ENCODE assay signal across 22 cellular contexts in genomic region chr22:17769716-17770082, GRCh38. TPM values are rescaled to one million over a fixed set of nuclear protein-coding genes. Genes with fewer than 3 reads are reported as not detected.
DNase-seq lines count a peak whose midpoint lies in the region; ATAC-seq and TF ChIP-seq lines count a peak whose summit lies in the region.
"Had no signal": no experiment of that assay in that cellular context is flagged by ENCODE, and none has a peak within 500 bp of the region (broad histone marks: within the 10 kb centered on the region; RNA-seq: fewer than 3 reads in every experiment).

No MANE protein-coding gene starts in this region.

- no peak for ATAC-seq in CD8-positive, alpha-beta T cell
- ATAC-seq in left colon (peak; percentile 75), HG03460 (IDR thresholded peaks at IDR 0.05; ENCODE audit: unreplicated experiment) (no peak)
- no peak for ATAC-seq in activated T-helper 17 cell treated with anti-CD3 and anti-CD28 coated beads, Interleukin-2, amount 50 U/mL, for 72 hours (replicated peaks)
- ATAC-seq: naive thymus-derived CD4-positive, alpha-beta T cell had no signal

- CTCF ChIA-PET in CD8-positive, alpha-beta T cell (lab: Charles Lee) = interaction anchor here (0.9 to 7.4 kb wide), 5 partner anchors 9 to 307 kb away, joined by 3 to 55 read pairs (median 3); no protein-coding TSS in a partner anchor

- intact Hi-C loops in CD8-positive, alpha-beta T cell (cut with DNase I, micrococcal nuclease) = loop anchor here in 1 of 2 experiments (2.0 to 10.0 kb wide), 2 partner anchors 15 to 685 kb away; partner anchors contain the start of gene IL17RA
- intact Hi-C loops in left colon (cut with DNase I, micrococcal nuclease) = no loop called here
- intact Hi-C loops in sigmoid colon (cut with DNase I) = no loop called here

- no peaks in the 10 kb centered on the region for H3K9me3 ChIP-seq in CD8-positive, alpha-beta T cell (ENCODE audit: low read length)
- H3K9me3 ChIP-seq in OCI-LY3 (ENCODE audit: insufficient read depth, low read length) = no peaks in the 10 kb centered on the region
- H3K9me3 ChIP-seq in sigmoid colon = no peaks in the 10 kb centered on the region
- no peaks in the 10 kb centered on the region for H3K9me3 ChIP-seq in right atrium auricular region
- H3K9me3 ChIP-seq: testis had no signal

- H3K9me3 Mint-ChIP-seq in CD8-positive, alpha-beta T cell = no peaks in the 10 kb centered on the region
- no peaks in the 10 kb centered on the region for H3K9me3 Mint-ChIP-seq in activated T-helper 17 cell treated with anti-CD3 and anti-CD28 coated beads, Interleukin-2, amount 50 U/mL, for 72 hours
- H3K9me3 Mint-ChIP-seq: activated CD4-positive, alpha-beta memory T cell treated with anti-CD3 and anti-CD28 coated beads for 36 hours; naive thymus-derived CD4-positive, alpha-beta T cell had no signal

- H3K4me1 ChIP-seq in CD8-positive, alpha-beta T cell (ENCODE audit: insufficient read depth, low read length) = peaks cover 53% of the 10 kb centered on the region
- peaks cover 53% of the 10 kb centered on the region for H3K4me1 ChIP-seq in OCI-LY3 (ENCODE audit: low read length)
- peaks cover 0 to 20% (median 14%) of the 10 kb centered on the region in 4 donors for H3K4me1 ChIP-seq in sigmoid colon
- peaks cover 0 to 19% of the 10 kb centered on the region in 2 donors for H3K4me1 ChIP-seq in right atrium auricular region

- H3K9ac ChIP-seq in OCI-LY3 (ENCODE audit: low read length) = no peak overlapping the region

- no peaks in the 10 kb centered on the region for H3K36me3 ChIP-seq in CD8-positive, alpha-beta T cell (ENCODE audit: insufficient read depth, low read length)
- H3K36me3 ChIP-seq in OCI-LY3 (replicated peaks; ENCODE audit: low read depth, low read length) = peaks cover 51% of the 10 kb centered on the region
- H3K36me3 ChIP-seq in sigmoid colon = no peaks in the 10 kb centered on the region
- no peaks in the 10 kb centered on the region for H3K36me3 ChIP-seq in right atrium auricular region

- peak overlapping the region; percentile 45 for H3K27ac Mint-ChIP-seq in CD8-positive, alpha-beta T cell
- H3K27ac Mint-ChIP-seq in activated T-helper 17 cell treated with anti-CD3 and anti-CD28 coated beads, Interleukin-2, amount 50 U/mL, for 72 hours = no peak overlapping the region
- H3K27ac Mint-ChIP-seq: activated CD4-positive, alpha-beta memory T cell treated with anti-CD3 and anti-CD28 coated beads for 36 hours had no signal

- no peak overlapping the region for H2AFZ ChIP-seq in OCI-LY3 (ENCODE audit: low read depth, low read length)

- H3K4me3 Mint-ChIP-seq in CD8-positive, alpha-beta T cell = no peak overlapping the region
- H3K4me3 Mint-ChIP-seq in activated T-helper 17 cell treated with anti-CD3 and anti-CD28 coated beads, Interleukin-2, amount 50 U/mL, for 72 hours = no peak overlapping the region
- H3K4me3 Mint-ChIP-seq: activated CD4-positive, alpha-beta memory T cell treated with anti-CD3 and anti-CD28 coated beads for 36 hours had no signal

- peaks cover 12% of the 10 kb centered on the region for H3K36me3 Mint-ChIP-seq in CD8-positive, alpha-beta T cell
- H3K36me3 Mint-ChIP-seq in activated T-helper 17 cell treated with anti-CD3 and anti-CD28 coated beads, Interleukin-2, amount 50 U/mL, for 72 hours (ENCODE audit: low read depth) = peaks cover 6% of the 10 kb centered on the region

- no peak for TF ChIP-seq POLR2A in sigmoid colon (IDR thresholded peaks at IDR 0.05)

- no peak overlapping the region for H3K4me3 ChIP-seq in CD8-positive, alpha-beta T cell (ENCODE audit: low read depth, low read length)
- H3K4me3 ChIP-seq in OCI-LY3 (ENCODE audit: low read length) = no peak overlapping the region
- no peak overlapping the region for H3K4me3 ChIP-seq in sigmoid colon
- no peak overlapping the region for H3K4me3 ChIP-seq in right atrium auricular region
- H3K4me3 ChIP-seq: testis had no signal

- peaks cover 61% of the 10 kb centered on the region for H3K4me1 Mint-ChIP-seq in CD8-positive, alpha-beta T cell (ENCODE audit: low read depth)
- peaks cover 30% of the 10 kb centered on the region for H3K4me1 Mint-ChIP-seq in activated T-helper 17 cell treated with anti-CD3 and anti-CD28 coated beads, Interleukin-2, amount 50 U/mL, for 72 hours

- H4K20me1 ChIP-seq in OCI-LY3 (ENCODE audit: insufficient read depth, low read length) = peaks cover 80% of the 10 kb centered on the region

- POLR2A ChIA-PET in CD8-positive, alpha-beta T cell (lab: Charles Lee) = no interaction called here

- peak in 1 of 7 experiments; percentile 13 for DNase-seq in CD8-positive, alpha-beta T cell
- peak; percentile 71 to 76 for DNase-seq in left colon
- peak; percentile 60 for DNase-seq in sigmoid colon
- DNase-seq in D341Med (ENCODE audit: low spot score) = no peak
- DNase-seq in right atrium auricular region (ENCODE audit: low spot score) = no peak
- DNase-seq: activated CD4-positive, alpha-beta memory T cell treated with anti-CD3 and anti-CD28 coated beads for 36 hours; activated CD4-positive, CD25-positive, alpha-beta regulatory T cell; activated gamma-delta T cell treated with Interleukin-2 at 50 U/mL for 16 hours; cortex of kidney; KG1; mesenchymal stem cell; naive thymus-derived CD4-positive, alpha-beta T cell; NCI-H1930; NCI-H345; NCI-H82; OCI-M1; SHP77; stimulated activated naive CD4-positive, alpha-beta T cell; testis had no signal

- H3K27me3 Mint-ChIP-seq in CD8-positive, alpha-beta T cell (ENCODE audit: low read depth) = no peaks in the 10 kb centered on the region
- H3K27me3 Mint-ChIP-seq in activated T-helper 17 cell treated with anti-CD3 and anti-CD28 coated beads, Interleukin-2, amount 50 U/mL, for 72 hours = peaks cover 3% of the 10 kb centered on the region

- H3K27me3 ChIP-seq in CD8-positive, alpha-beta T cell (ENCODE audit: insufficient read depth, low read length) = no peaks in the 10 kb centered on the region
- H3K27me3 ChIP-seq in OCI-LY3 (ENCODE audit: low read depth, low read length) (no peaks in the 10 kb centered on the region), sigmoid colon (no peaks in the 10 kb centered on the region), right atrium auricular region (no peaks in the 10 kb centered on the region)
- H3K27me3 ChIP-seq: testis had no signal

- no peak for TF ChIP-seq CTCF in CD8-positive, alpha-beta T cell (IDR thresholded peaks at IDR 0.05)
- TF ChIP-seq CTCF in OCI-LY3 (IDR thresholded peaks at IDR 0.05; ENCODE audit: low read depth, low read length) (no peak), sigmoid colon (IDR thresholded peaks at IDR 0.05) (no peak), right atrium auricular region (IDR thresholded peaks at IDR 0.05) (no peak)

- H3K27ac ChIP-seq in CD8-positive, alpha-beta T cell (ENCODE audit: low read depth, low read length) = no peak overlapping the region
- H3K27ac ChIP-seq in OCI-LY3 (ENCODE audit: low read length) (0 out of 2 replicates have a peak overlapping the region, but pooled peaks have one; percentile 77), sigmoid colon (no peak overlapping the region), right atrium auricular region (no peak overlapping the region)
- H3K27ac ChIP-seq: testis had no signal

- peaks cover 99% of the 10 kb centered on the region for H3K79me2 ChIP-seq in OCI-LY3 (ENCODE audit: low read length)

- 24 to 71% methylated on average over 9 of the region's 9 CpGs for WGBS in sigmoid colon, 2 donors

- no peak for TF ChIP-seq EP300 in sigmoid colon (IDR thresholded peaks at IDR 0.05)

- H3K4me2 ChIP-seq in OCI-LY3 (ENCODE audit: low read length) = peak overlapping the region; percentile 89; the same call in 1 of the 2 replicates

RNA-seq across cellular contexts. Expression of gene BID, which starts 4.6 kb away (rescaled TPM):
- total RNA-seq in CD8-positive, alpha-beta T cell = 10 to 100 TPM; 14.4 to 15.0 TPM
- total RNA-seq in left colon (10 to 100 TPM; 26.5 to 33.2 TPM), sigmoid colon (10 to 100 TPM in 3 of 4 donors, 1 to 10 TPM in 1; 9.7 to 28.2 (median 15.1) TPM), right atrium auricular region (10 to 100 TPM; 10.5 to 14.1 TPM)
- polyA plus RNA-seq in sigmoid colon = 10 to 100 TPM; 24.6 to 72.1 (median 31.9) TPM
- 10 to 100 TPM in 1 of 2 donors, 1 to 10 TPM in 1; 6.2 to 19.2 TPM for total RNA-seq in activated T-helper 17 cell treated with anti-CD3 and anti-CD28 coated beads, Interleukin-2, amount 50 U/mL, for 72 hours

Comparison
In these comparisons a context has a peak if more than half of its experiments do, and no peak if none do; other contexts are left out.
1. DNase-seq: peak in left colon (2 of 2) and sigmoid colon (single experiment); none in D341Med (single experiment) and right atrium auricular region (single experiment).